In genomic region chr12:127342861-127343260, GRCh38 we compare ENCODE assay signal across 23 cellular contexts.
"Had no signal": no experiment of that assay in that cellular context is flagged by ENCODE, and none has a peak within 500 bp of the region (broad histone marks: within the 10 kb centered on the region; RNA-seq: fewer than 3 reads in every experiment).

No MANE protein-coding gene starts in this region.

- H3K4me3 Mint-ChIP-seq: activated CD4-positive, alpha-beta T cell treated with anti-CD3 and anti-CD28 coated beads, Interleukin-2, amount 10 ng/mL, durations not matched to agents 7 days and 5 days; activated CD8-positive, alpha-beta T cell treated with anti-CD3 and anti-CD28 coated beads, Interleukin-2, amount 10 ng/mL, durations not matched to agents 7 days and 5 days; activated naive CD4-positive, alpha-beta T cell treated with anti-CD3 and anti-CD28 coated beads, Interleukin-2, amount 10 ng/mL, durations not matched to agents 7 days and 5 days; activated naive CD8-positive, alpha-beta T cell treated with anti-CD3 and anti-CD28 coated beads, Interleukin-2, amount 50 U/mL, for 24 hours; activated T-cell treated with anti-CD3 and anti-CD28 coated beads, Interleukin-2, amount 50 U/mL, for 24 hours; naive thymus-derived CD8-positive, alpha-beta T cell had no signal

- DNase-seq: activated CD4-positive, alpha-beta T cell treated with anti-CD3 and anti-CD28 coated beads, Interleukin-2, amount 10 ng/mL, durations not matched to agents 7 days and 5 days; activated CD8-positive, alpha-beta T cell treated with anti-CD3 and anti-CD28 coated beads, Interleukin-2, amount 10 ng/mL, durations not matched to agents 7 days and 5 days; activated effector memory CD4-positive, alpha-beta T cell treated with Interleukin-2 at 50 U/mL for 16 hours; activated naive CD4-positive, alpha-beta T cell treated with anti-CD3 and anti-CD28 coated beads, Interleukin-2, amount 10 ng/mL, durations not matched to agents 7 days and 5 days; activated naive CD8-positive, alpha-beta T cell treated with anti-CD3 and anti-CD28 coated beads, Interleukin-2, amount 50 U/mL, for 24 hours; activated T-cell treated with anti-CD3 and anti-CD28 coated beads, Interleukin-2, amount 50 U/mL, for 24 hours; anterior cingulate cortex; cerebellar nuclear complex; cortex of kidney; erythroblast; foreskin fibroblast; mesendoderm; naive thymus-derived CD8-positive, alpha-beta T cell; stimulated activated CD4-positive, alpha-beta T cell treated with anti-CD3 and anti-CD28 coated beads, Interleukin-12 subunit alpha, Interleukin-12 subunit beta, amount 100 ng/mL, for 4 hours; stimulated activated CD4-positive, alpha-beta T cell treated with anti-CD3 and anti-CD28 coated beads, Interleukin-1b, Interleukin-23, amount 100 ng/mL, for 48 hours; stimulated activated CD8-positive, alpha-beta memory T cell treated with anti-CD3 and anti-CD28 coated beads, Interleukin-4, amount 100 ng/mL, for 48 hours; stimulated activated naive CD4-positive, alpha-beta T cell; substantia nigra; T-helper 9 cell had no signal

- H3K27ac Mint-ChIP-seq: activated CD4-positive, alpha-beta T cell treated with anti-CD3 and anti-CD28 coated beads, Interleukin-2, amount 10 ng/mL, durations not matched to agents 7 days and 5 days; activated CD8-positive, alpha-beta T cell treated with anti-CD3 and anti-CD28 coated beads, Interleukin-2, amount 10 ng/mL, durations not matched to agents 7 days and 5 days; activated naive CD4-positive, alpha-beta T cell treated with anti-CD3 and anti-CD28 coated beads, Interleukin-2, amount 10 ng/mL, durations not matched to agents 7 days and 5 days; activated naive CD8-positive, alpha-beta T cell treated with anti-CD3 and anti-CD28 coated beads, Interleukin-2, amount 50 U/mL, for 24 hours; activated T-cell treated with anti-CD3 and anti-CD28 coated beads, Interleukin-2, amount 50 U/mL, for 24 hours; naive thymus-derived CD8-positive, alpha-beta T cell had no signal

- H3K4me1 Mint-ChIP-seq: activated CD4-positive, alpha-beta T cell treated with anti-CD3 and anti-CD28 coated beads, Interleukin-2, amount 10 ng/mL, durations not matched to agents 7 days and 5 days; activated naive CD4-positive, alpha-beta T cell treated with anti-CD3 and anti-CD28 coated beads, Interleukin-2, amount 10 ng/mL, durations not matched to agents 7 days and 5 days; activated naive CD8-positive, alpha-beta T cell treated with anti-CD3 and anti-CD28 coated beads, Interleukin-2, amount 50 U/mL, for 24 hours; naive thymus-derived CD8-positive, alpha-beta T cell had no signal

- H3K36me3 Mint-ChIP-seq: activated naive CD4-positive, alpha-beta T cell treated with anti-CD3 and anti-CD28 coated beads, Interleukin-2, amount 10 ng/mL, durations not matched to agents 7 days and 5 days had no signal

- ATAC-seq: activated CD8-positive, alpha-beta T cell treated with anti-CD3 and anti-CD28 coated beads, Interleukin-2, amount 10 ng/mL, durations not matched to agents 7 days and 5 days; activated naive CD8-positive, alpha-beta T cell treated with anti-CD3 and anti-CD28 coated beads, Interleukin-2, amount 50 U/mL, for 24 hours; naive thymus-derived CD8-positive, alpha-beta T cell had no signal

- H3K27me3 Mint-ChIP-seq: activated CD4-positive, alpha-beta T cell treated with anti-CD3 and anti-CD28 coated beads, Interleukin-2, amount 10 ng/mL, durations not matched to agents 7 days and 5 days; activated naive CD4-positive, alpha-beta T cell treated with anti-CD3 and anti-CD28 coated beads, Interleukin-2, amount 10 ng/mL, durations not matched to agents 7 days and 5 days had no signal

- H3K4me3 ChIP-seq: prostate gland, right atrium auricular region, tibial nerve, vagina had no signal
